19 cellular contexts compared by ENCODE assay signal in the genomic region with DNA sequence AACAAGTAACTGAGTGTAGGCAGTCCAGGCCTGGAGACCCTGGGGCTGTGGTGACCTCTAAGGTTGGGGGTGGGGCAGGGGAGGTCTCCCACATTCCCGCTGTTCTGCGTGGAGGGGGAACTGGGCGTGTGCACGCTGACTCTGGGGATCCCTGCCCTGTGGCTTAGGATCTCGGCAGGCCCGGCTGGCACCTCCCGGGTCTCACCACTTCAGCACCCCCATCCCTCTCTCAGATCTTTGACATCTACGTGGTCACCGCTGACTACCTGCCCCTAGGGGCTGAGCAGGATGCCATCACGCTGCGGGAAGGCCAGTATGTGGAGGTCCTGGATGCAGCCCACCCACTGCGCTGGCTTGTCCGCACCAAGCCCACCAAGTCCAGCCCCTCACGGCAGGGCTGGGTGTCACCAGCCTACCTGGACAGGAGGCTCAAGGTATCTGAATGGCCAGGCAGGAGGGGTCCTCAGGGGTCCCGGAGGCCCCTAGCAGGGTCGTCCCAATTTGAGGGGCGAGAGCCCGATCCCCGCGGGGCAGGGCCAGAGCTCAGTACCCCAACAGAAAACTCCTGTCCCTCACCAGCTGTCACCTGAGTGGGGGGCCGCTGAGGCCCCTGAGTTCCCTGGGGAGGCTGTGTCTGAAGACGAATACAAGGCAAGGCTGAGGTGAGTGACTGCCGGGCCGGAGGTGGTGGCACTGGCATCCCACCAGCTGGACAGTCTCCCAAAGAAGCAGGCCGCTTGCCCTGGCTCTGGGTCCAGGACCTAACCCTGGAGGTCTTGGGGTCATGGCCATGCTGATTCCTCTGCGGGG.
DNase-seq lines count a peak whose midpoint lies in the region; FAIRE-seq and TF ChIP-seq lines count a peak whose summit lies in the region.
"Had no signal": no experiment of that assay in that cellular context is flagged by ENCODE, and none has a peak within 500 bp of the region (broad histone marks: within the 10 kb centered on the region; RNA-seq: fewer than 3 reads in every experiment).

No MANE protein-coding gene starts in this region.

- H2AK5ac ChIP-seq in trophoblast cell (ENCODE audit: low read length): no peak overlapping the region

- no peak overlapping the region for H4K91ac ChIP-seq in trophoblast cell (ENCODE audit: low read depth, low read length)

- H3K79me2 ChIP-seq in trophoblast cell (ENCODE audit: control insufficient read depth, insufficient read depth, low read length, poor library complexity): no peaks in the 10 kb centered on the region

- no peak overlapping the region for H3K14ac ChIP-seq in trophoblast cell (ENCODE audit: low read length)

- H3K79me1 ChIP-seq in trophoblast cell (ENCODE audit: low read length): no peaks in the 10 kb centered on the region

- H3K9me3 ChIP-seq in tibial artery (no peaks in the 10 kb centered on the region), trophoblast cell (ENCODE audit: insufficient read depth, low read depth, low read length) (peaks cover 1% of the 10 kb centered on the region)
- H3K9me3 ChIP-seq: A549; BLaER1 treated with 17β-estradiol and CSF1 and Interleukin-3, amounts not matched to agents 10 nM and 100 nM; breast epithelium; tibial nerve had no signal

- no CpG with 5 or more reads among the region's 26 CpGs for WGBS in trophoblast cell (ENCODE audit: extremely low coverage, insufficient coverage, insufficient read length)

- no peaks in the 10 kb centered on the region for H3K27me3 ChIP-seq in dorsolateral prefrontal cortex
- H3K27me3 ChIP-seq in tibial artery: peaks cover 0 to 4% of the 10 kb centered on the region in 2 donors
- no peaks in the 10 kb centered on the region for H3K27me3 ChIP-seq in trophoblast cell (ENCODE audit: insufficient read depth, low read length)
- H3K27me3 ChIP-seq: BLaER1 treated with 17β-estradiol and CSF1 and Interleukin-3, amounts not matched to agents 10 nM and 100 nM; breast epithelium; tibial nerve had no signal

- H3K36me3 ChIP-seq in tibial artery: peaks cover 0 to 94% (median 0%) of the 10 kb centered on the region in 3 donors
- peaks cover 8 to 11% of the 10 kb centered on the region in 2 experiments for H3K36me3 ChIP-seq in trophoblast cell (ENCODE audit: control insufficient read depth in 1 of 2, insufficient read depth in 2 of 2, low read length in 2 of 2)
- H3K36me3 ChIP-seq: breast epithelium had no signal

- H3K18ac ChIP-seq in trophoblast cell (ENCODE audit: low read length): no peak overlapping the region

- H2AFZ ChIP-seq in trophoblast cell (ENCODE audit: insufficient read depth, low read length, poor library complexity): no peak overlapping the region

- no peak overlapping the region for H3K23ac ChIP-seq in trophoblast cell (ENCODE audit: low read length)

- H3K4me1 ChIP-seq in tibial artery (no peaks in the 10 kb centered on the region), trophoblast cell (ENCODE audit: control insufficient read depth in 1 of 2, insufficient read depth in 2 of 2, low read length in 2 of 2) (no peaks in the 10 kb centered on the region)
- H3K4me1 ChIP-seq: A549, breast epithelium, tibial nerve had no signal

- H3K4me2 ChIP-seq in trophoblast cell (ENCODE audit: low read length): no peak overlapping the region
- H3K4me2 ChIP-seq: A549; BLaER1 treated with 17β-estradiol and CSF1 and Interleukin-3, amounts not matched to agents 10 nM and 100 nM had no signal

- TF ChIP-seq CTCF in dorsolateral prefrontal cortex (IDR thresholded peaks at IDR 0.05 in 54 of 56, conservative IDR thresholded peaks at IDR 0.05 in 2 of 56; ENCODE audit: low read depth in 1 of 56, partially characterized antibody in 56 of 56) (no peak), tibial artery (IDR thresholded peaks at IDR 0.05) (no peak)

- peak; percentile 9 for DNase-seq in activated CD8-positive, alpha-beta memory T cell treated with anti-CD3 and anti-CD28 coated beads, Interleukin-2, amount 50 U/mL, for 4 hours
- no peak for DNase-seq in activated CD8-positive, alpha-beta memory T cell treated with anti-CD3 and anti-CD28 coated beads for 24 hours
- peak in 7 of 10 donors; percentile 11 to 43 (median 23) for DNase-seq in dorsolateral prefrontal cortex
- peak; percentile 86 for DNase-seq in mesenteric fat pad (ENCODE audit: low spot score)
- DNase-seq in tibial artery: peak; percentile 12 to 55
- DNase-seq in HK-2 (ENCODE audit: unreplicated experiment): no peak
- DNase-seq in trophoblast cell: no peak
- DNase-seq in HTR-8/SVneo (ENCODE audit: insufficient read length, low spot score): no peak
- DNase-seq: activated CD4-positive, alpha-beta memory T cell treated with anti-CD3 and anti-CD28 coated beads for 36 hours; foreskin melanocyte; H7; NCI-H526; SHP77; stimulated activated CD4-positive, alpha-beta T cell treated with anti-CD3 and anti-CD28 coated beads, Interleukin-2, amount 100 ng/mL, for 24 hours; stimulated activated naive CD4-positive, alpha-beta T cell treated with Interleukin-2 at 50 U/mL for 16 hours had no signal

- H3K4ac ChIP-seq in trophoblast cell (ENCODE audit: low read depth, low read length): no peak overlapping the region

- no peak for FAIRE-seq in HTR-8/SVneo (lab: Jason Lieb, UNC)
- FAIRE-seq: A549 had no signal

- intact Hi-C loops in dorsolateral prefrontal cortex (cut with DNase I): no loop called here
- intact Hi-C loops in tibial artery (cut with DNase I; ENCODE audit: low total_unique reads): no loop called here

- no peak overlapping the region for H4K8ac ChIP-seq in trophoblast cell (ENCODE audit: low read depth, low read length)

- H3K27ac ChIP-seq in dorsolateral prefrontal cortex (peak overlapping the region in 1 of 59 donors; percentile 14), tibial artery (no peak overlapping the region), trophoblast cell (ENCODE audit: low read depth, low read length) (no peak overlapping the region)
- H3K27ac ChIP-seq: A549; BLaER1 treated with 17β-estradiol and CSF1 and Interleukin-3, amounts not matched to agents 10 nM and 100 nM; breast epithelium; tibial nerve had no signal

- H3K4me3 ChIP-seq in dorsolateral prefrontal cortex: no peak overlapping the region
- H3K4me3 ChIP-seq in tibial artery: no peak overlapping the region
- H3K4me3 ChIP-seq in trophoblast cell (ENCODE audit: low read depth, low read length): no peak overlapping the region
- H3K4me3 ChIP-seq: A549; BLaER1 treated with 17β-estradiol and CSF1 and Interleukin-3, amounts not matched to agents 10 nM and 100 nM; breast epithelium; tibial nerve had no signal

- H2BK12ac ChIP-seq in trophoblast cell (ENCODE audit: low read length): no peak overlapping the region

- no peak overlapping the region for H4K12ac ChIP-seq in trophoblast cell (ENCODE audit: low read depth, low read length)

- no peak overlapping the region for H3K9ac ChIP-seq in trophoblast cell (ENCODE audit: low read length)
- H3K9ac ChIP-seq: BLaER1 treated with 17β-estradiol and CSF1 and Interleukin-3, amounts not matched to agents 10 nM and 100 nM had no signal

- H2BK120ac ChIP-seq in trophoblast cell (ENCODE audit: insufficient read depth, low read length, poor library complexity): no peak overlapping the region

- no peak overlapping the region for H2BK5ac ChIP-seq in trophoblast cell (ENCODE audit: low read depth, low read length, poor library complexity)

Comparison
In these comparisons a context has a peak if more than half of its experiments do, and no peak if none do; other contexts are left out.
1. DNase-seq: peak in activated CD8-positive, alpha-beta memory T cell treated with anti-CD3 and anti-CD28 coated beads, Interleukin-2, amount 50 U/mL, for 4 hours (single experiment), dorsolateral prefrontal cortex (7 of 10), mesenteric fat pad (single experiment) and tibial artery (2 of 2); none in activated CD8-positive, alpha-beta memory T cell treated with anti-CD3 and anti-CD28 coated beads for 24 hours (single experiment), HK-2 (single experiment), trophoblast cell (0 of 2) and HTR-8/SVneo (single experiment).